8 cellular contexts compared by ENCODE assay signal in the genomic region with DNA sequence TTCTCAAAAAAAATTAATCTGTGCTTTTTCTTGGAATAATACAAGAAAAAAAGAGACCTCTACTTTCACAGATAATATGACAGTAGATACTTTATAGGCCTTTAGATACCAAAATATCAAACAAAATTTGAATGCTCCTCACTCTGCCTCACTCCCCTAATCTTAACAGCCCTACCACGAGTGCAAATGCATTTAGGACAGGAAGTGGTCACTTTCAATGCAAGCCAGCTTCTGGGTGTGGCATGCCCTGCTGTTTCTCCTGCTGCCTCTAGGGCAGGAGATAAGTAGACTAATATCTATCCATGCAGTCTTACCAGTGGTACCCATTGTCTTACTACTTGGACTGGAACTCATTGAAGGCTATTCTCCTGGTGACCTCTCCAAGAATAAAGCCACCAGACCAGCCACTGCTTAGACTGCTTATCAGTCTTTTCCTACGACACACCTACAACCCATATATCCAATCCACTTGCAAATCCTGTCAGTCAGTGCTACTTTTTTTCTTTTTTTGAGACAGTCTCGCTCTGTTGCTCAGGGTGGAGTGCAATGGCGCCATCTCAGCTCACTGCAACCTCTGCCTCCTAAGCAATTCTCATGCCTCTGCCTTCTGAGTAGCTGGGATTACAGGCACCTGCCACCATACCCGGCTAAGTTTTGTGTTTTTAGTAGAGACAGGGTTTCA. TPM values are rescaled to one million over a fixed set of nuclear protein-coding genes. Genes with fewer than 3 reads are reported as not detected.
DNase-seq lines count a peak whose midpoint lies in the region; ATAC-seq, FAIRE-seq and TF ChIP-seq lines count a peak whose summit lies in the region.

No MANE protein-coding gene starts in this region.

- H3K79me2 ChIP-seq in H1 (ENCODE audit: control insufficient read depth in 1 of 2, insufficient read depth in 2 of 2, low read length in 2 of 2) = no peaks in the 10 kb centered on the region

- TF ChIP-seq RAD21 in H1 (IDR thresholded peaks at IDR 0.05 in 1 of 2, conservative IDR thresholded peaks at IDR 0.05 in 1 of 2; ENCODE audit: low read depth in 2 of 2, low read length in 2 of 2) = no peak

- no peaks in the 10 kb centered on the region for H3K23me2 ChIP-seq in H1 (ENCODE audit: low read depth, low read length)

- H3K14ac ChIP-seq in H1 (ENCODE audit: insufficient read length) = no peak overlapping the region

- 87% methylated on average over 5 of the region's 5 CpGs; no CpG with 5 or more reads in 1 of the 2 experiments for WGBS in H1 (ENCODE audit: extremely low coverage in 1 of 2, insufficient coverage in 1 of 2, insufficient read length in 1 of 2, insufficient replicate concordance in 2 of 2, low coverage in 1 of 2, low lambda C conversion rate in 2 of 2, missing lambda C conversion rate in 1 of 2), 2 experiments

- intact Hi-C loops in upper lobe of right lung (cut with DNase I) = no loop called here

- H4K20me1 ChIP-seq in H1 (replicated peaks in 1 of 2; ENCODE audit: control insufficient read depth in 1 of 2, insufficient read depth in 2 of 2, low read length in 2 of 2) = no peaks in the 10 kb centered on the region

- H3K27ac ChIP-seq in H1 (ENCODE audit: low read depth, low read length) (no peak overlapping the region), upper lobe of right lung (no peak overlapping the region)

- H3K9me3 ChIP-seq in H1 (ENCODE audit: insufficient read depth in 2 of 2, low read depth in 1 of 2, low read length in 1 of 2) (no peaks in the 10 kb centered on the region), upper lobe of right lung (no peaks in the 10 kb centered on the region)

- no peak for FAIRE-seq in H1 (lab: Jason Lieb, UNC)

- H3K9ac ChIP-seq in H1 (replicated peaks in 1 of 4; ENCODE audit: extremely low read depth in 1 of 4, low read depth in 3 of 4, low read length in 3 of 4) = no peak overlapping the region

- no peak overlapping the region for H4K8ac ChIP-seq in H1 (ENCODE audit: extremely low read depth, insufficient read depth, low read length)

- ATAC-seq in GM18870 (IDR thresholded peaks at IDR 0.05; ENCODE audit: unreplicated experiment) (peak; percentile 97), HG02943 (IDR thresholded peaks at IDR 0.05; ENCODE audit: low read depth, unreplicated experiment) (peak; percentile 98), upper lobe of right lung (peak; percentile 67)

- no peak overlapping the region for H2BK15ac ChIP-seq in H1 (ENCODE audit: low read length)

- CTCF ChIA-PET in H1 (lab: Charles Lee; ENCODE audit: partially characterized antibody) = interaction anchor here (0.7 to 2.3 kb wide), 10 partner anchors 10 to 297 kb away, joined by 3 to 12 read pairs (median 3); a partner anchor contains a TSS

- H3K36me3 ChIP-seq in H1 (ENCODE audit: control insufficient read depth in 2 of 4, insufficient read depth in 4 of 4, low read length in 3 of 4) (no peaks in the 10 kb centered on the region), upper lobe of right lung (no peaks in the 10 kb centered on the region)

- H3K56ac ChIP-seq in H1 (replicated peaks; ENCODE audit: insufficient read length, low read depth, low read length) = peak overlapping the region; percentile 26

- H3K4me1 ChIP-seq in H1 (replicated peaks in 1 of 4; ENCODE audit: control insufficient read depth in 3 of 4, insufficient read depth in 4 of 4, low read length in 3 of 4) = no peaks in the 10 kb centered on the region
- H3K4me1 ChIP-seq in upper lobe of right lung = no peaks in the 10 kb centered on the region

- H2BK5ac ChIP-seq in H1 (ENCODE audit: low read depth, low read length) = no peak overlapping the region

- H2BK12ac ChIP-seq in H1 (ENCODE audit: low read depth, low read length) = no peak overlapping the region

- POLR2A ChIA-PET in H1 (lab: Charles Lee; ENCODE audit: partially characterized antibody) = interaction anchor here (1.0 to 1.1 kb wide), 2 partner anchors 24 to 74 kb away, joined by 3 to 5 read pairs; no protein-coding TSS in a partner anchor

- H3K4me2 ChIP-seq in H1 (ENCODE audit: insufficient read depth in 1 of 2, low read depth in 2 of 2, low read length in 2 of 2) = no peak overlapping the region

- H3K23ac ChIP-seq in H1 (ENCODE audit: insufficient read length) = no peak overlapping the region

- DNase-seq in Caki2 (ENCODE audit: low read depth) (peak; percentile 6), NOMO-1 treated with dmso at 0.1 percent for 144 hours (lab: John Stamatoyannopoulos, UW; ENCODE audit: unreplicated experiment) (peak; percentile 29), H1 (ENCODE audit: low read depth in 1 of 2, low spot score in 2 of 2) (no peak), upper lobe of right lung (no peak), epidermal melanocyte (ENCODE audit: insufficient read length, low spot score) (no peak)
- DNase-seq in activated CD8-positive, alpha-beta memory T cell treated with anti-CD3 and anti-CD28 coated beads for 24 hours = no peak

- H3K4ac ChIP-seq in H1 (replicated peaks; ENCODE audit: insufficient read length, low read depth, low read length) = no peak overlapping the region

- in situ Hi-C loops in Caki2 (cut with HindIII; ENCODE audit: low pct_unique_long_range_greater_than_20kb, low sequenced_read_pairs) = no loop called here

- TF ChIP-seq EP300 in H1 (IDR thresholded peaks at IDR 0.05; ENCODE audit: borderline replicate concordance in 1 of 2, low read depth in 2 of 2, low read length in 2 of 2) = no peak

- TF ChIP-seq CTCF in H1 (IDR thresholded peaks at IDR 0.05; ENCODE audit: control extremely low read depth in 1 of 3, insufficient read depth in 1 of 3, low read depth in 1 of 3, low read length in 3 of 3) (peak in 2 of 3 experiments; percentile 31 to 43; a peak in 2 of 4 replicates), upper lobe of right lung (IDR thresholded peaks at IDR 0.05) (peak; percentile 27)

- H3K27me3 ChIP-seq in H1 (replicated peaks in 1 of 4; ENCODE audit: control insufficient read depth in 3 of 4, extremely low read depth in 1 of 4, insufficient read depth in 3 of 4, low read length in 3 of 4) (no peaks in the 10 kb centered on the region), upper lobe of right lung (no peaks in the 10 kb centered on the region)

- no peak overlapping the region for H2AK5ac ChIP-seq in H1 (ENCODE audit: low read depth, low read length)

- no peak overlapping the region for H2AFZ ChIP-seq in H1 (ENCODE audit: low read length)

- no peak overlapping the region for H3K18ac ChIP-seq in H1 (ENCODE audit: extremely low read depth, low read length)

- TF ChIP-seq POLR2A in H1 (IDR thresholded peaks at IDR 0.05; ENCODE audit: control extremely low read depth in 1 of 2, low read depth in 2 of 2, low read length in 2 of 2) = no peak

- no peak overlapping the region for H2BK20ac ChIP-seq in H1 (ENCODE audit: low read length)

- H3K4me3 ChIP-seq in H1 (ENCODE audit: extremely low read depth in 1 of 4, insufficient read depth in 2 of 4, low read depth in 3 of 4, low read length in 4 of 4) (no peak overlapping the region), upper lobe of right lung (no peak overlapping the region)

- no peak overlapping the region for H4K5ac ChIP-seq in H1 (ENCODE audit: insufficient read length, low read depth, low read length)

- H2BK120ac ChIP-seq in H1 (replicated peaks; ENCODE audit: low read depth, low read length) = no peak overlapping the region

- no peak overlapping the region for H4K91ac ChIP-seq in H1 (replicated peaks; ENCODE audit: insufficient read length, low read length)

- H3K79me1 ChIP-seq in H1 (ENCODE audit: low read depth, low read length) = no peaks in the 10 kb centered on the region

TF ChIP-seq in H1, 55 proteins besides CTCF, POLR2A, EP300 and RAD21:
- TF ChIP-seq KDM1A (IDR thresholded peaks at IDR 0.05; ENCODE audit: borderline replicate concordance, low read length) (no peak), TEAD4 (IDR thresholded peaks at IDR 0.05; ENCODE audit: low read depth, low read length) (no peak), RFX5 (IDR thresholded peaks at IDR 0.05; ENCODE audit: borderline replicate concordance, low read depth, low read length) (no peak), RNF2 (IDR thresholded peaks at IDR 0.05; ENCODE audit: borderline replicate concordance, low read depth, low read length, missing control alignments, poor library complexity, severe bottlenecking) (no peak), JUN (IDR thresholded peaks at IDR 0.05; ENCODE audit: low read depth, low read length) (no peak), GABPA (IDR thresholded peaks at IDR 0.05; ENCODE audit: borderline replicate concordance, insufficient read depth, low read length) (no peak), POU5F1 (IDR thresholded peaks at IDR 0.05; ENCODE audit: low read depth, low read length) (no peak)
- TF ChIP-seq, protein P1, sequence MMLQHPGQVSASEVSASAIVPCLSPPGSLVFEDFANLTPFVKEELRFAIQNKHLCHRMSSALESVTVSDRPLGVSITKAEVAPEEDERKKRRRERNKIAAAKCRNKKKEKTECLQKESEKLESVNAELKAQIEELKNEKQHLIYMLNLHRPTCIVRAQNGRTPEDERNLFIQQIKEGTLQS (IDR thresholded peaks at IDR 0.05; ENCODE audit: insufficient read depth, low read depth, low read length) = no peak

RNA-seq across cellular contexts. Expression of a gene that starts 23.0 kb away (rescaled TPM):
- not detected in 2 replicates for total RNA-seq in Caki2 (2014; rRNA removed; shearing (Covaris generic); ENCODE audit: low replicate concordance)
- 2.1 and 2.2 TPM in 2 replicates for total RNA-seq in H1 (2021; fragmentation: NEBNext Ultra II Directional; extraction: Animal tissue kit (Norgen Biotek cat#: 25700))
- polyA plus RNA-seq in H1 (2011; rRNA removed) = 0.66 and 1.0 TPM in 2 replicates
- polyA plus RNA-seq in H1 (2011; cell fraction: cytosol; rRNA removed) = 0.62 TPM
- polyA plus RNA-seq in H1 (2011; cell fraction: nucleus; rRNA removed) = 0.63 TPM
- polyA plus RNA-seq in H1 (2012, experiment 1 of 2) = 0.64 to 1.2 TPM (median 1.1 TPM) in 4 replicates
- 1.0 TPM for polyA plus RNA-seq in H1 (2012, experiment 2 of 2)
- polyA plus RNA-seq in H1 (2013, experiment 1 of 2) = 0.53 TPM
- 0.55 TPM for polyA plus RNA-seq in H1 (2013, experiment 2 of 2)
- 0.85 and 3.1 TPM in 2 replicates for polyA minus RNA-seq in H1 (2011; rRNA and poly(A)+ RNA removed)
- polyA minus RNA-seq in H1 (2011; cell fraction: cytosol; rRNA and poly(A)+ RNA removed) = 0.59 TPM
- 1.6 TPM for polyA minus RNA-seq in H1 (2011; cell fraction: nucleus; rRNA and poly(A)+ RNA removed)
- total RNA-seq in upper lobe of right lung = 0.09 TPM

RNA-seq across cellular contexts. Expression of a gene that starts 24.3 kb away (rescaled TPM):
- 41.7 and 53.0 TPM in 2 replicates for total RNA-seq in Caki2 (2014; rRNA removed; shearing (Covaris generic); ENCODE audit: low replicate concordance)
- total RNA-seq in H1 (2021; fragmentation: NEBNext Ultra II Directional; extraction: Animal tissue kit (Norgen Biotek cat#: 25700)) = 42.1 and 44.3 TPM in 2 replicates
- 40.3 and 45.8 TPM in 2 replicates for polyA plus RNA-seq in H1 (2011; rRNA removed)
- 33.8 TPM for polyA plus RNA-seq in H1 (2011; cell fraction: cytosol; rRNA removed)
- polyA plus RNA-seq in H1 (2011; cell fraction: nucleus; rRNA removed) = 32.6 TPM
- 22.3 to 28.6 TPM (median 27.8 TPM) in 4 replicates for polyA plus RNA-seq in H1 (2012, experiment 1 of 2)
- polyA plus RNA-seq in H1 (2012, experiment 2 of 2) = 6.1 TPM
- polyA plus RNA-seq in H1 (2013, experiment 1 of 2) = 53.5 TPM
- 55.3 TPM for polyA plus RNA-seq in H1 (2013, experiment 2 of 2)
- polyA minus RNA-seq in H1 (2011; rRNA and poly(A)+ RNA removed) = 127 and 148 TPM in 2 replicates
- 42.5 TPM for polyA minus RNA-seq in H1 (2011; cell fraction: cytosol; rRNA and poly(A)+ RNA removed)
- polyA minus RNA-seq in H1 (2011; cell fraction: nucleus; rRNA and poly(A)+ RNA removed) = 80.1 TPM
- total RNA-seq in upper lobe of right lung = 92.1 TPM

Comparison
In these comparisons a context has a peak if more than half of its experiments do, and no peak if none do; other contexts are left out.
1. DNase-seq: peak in Caki2 (single experiment) and NOMO-1 treated with dmso at 0.1 percent for 144 hours (single experiment); none in H1 (0 of 2), upper lobe of right lung (single experiment), epidermal melanocyte (single experiment) and activated CD8-positive, alpha-beta memory T cell treated with anti-CD3 and anti-CD28 coated beads for 24 hours (single experiment).
2. Peak in every context shown above with its lines, with median percentiles within 50 percentile points of each other: ATAC-seq.